27 cellular contexts compared by ENCODE assay signal in genomic region chr6:67563671-67564070, GRCh38.
"Had no signal": no experiment of that assay in that cellular context is flagged by ENCODE, and none has a peak within 500 bp of the region (broad histone marks: within the 10 kb centered on the region; RNA-seq: fewer than 3 reads in every experiment).

No MANE protein-coding gene starts in this region.

- H3K36me3 ChIP-seq: stomach, suprapubic skin, thoracic aorta, thyroid gland, tibial artery, tibial nerve, transverse colon, upper lobe of left lung, upper lobe of right lung, uterus, vagina had no signal

- FAIRE-seq: urothelium cell line had no signal

- DNase-seq: stimulated activated CD4-positive, alpha-beta T cell treated with anti-CD3 and anti-CD28 coated beads, Interleukin-2, amount 100 ng/mL, for 48 hours; stimulated activated CD4-positive, alpha-beta T cell treated with anti-CD3 and anti-CD28 coated beads, Interleukin-4, amount 100 ng/mL, for 1 hour; stimulated activated CD4-positive, alpha-beta T cell treated with anti-CD3 and anti-CD28 coated beads, Interleukin-4, amount 100 ng/mL, for 24 hours; stimulated activated CD4-positive, alpha-beta T cell treated with anti-CD3 and anti-CD28 coated beads, Interleukin-4, amount 100 ng/mL, for 4 hours; stimulated activated CD8-positive, alpha-beta memory T cell treated with anti-CD3 and anti-CD28 coated beads, Interleukin-4, amount 100 ng/mL, for 48 hours; stimulated activated naive B cell treated with anti-CD40 and anti-IgM and Interleukin-4, amounts not matched to agents 10 μg/mL and 1 μg/mL and 100 μg/mL, for 72 hours; stimulated activated naive CD4-positive, alpha-beta T cell; stimulated activated naive CD4-positive, alpha-beta T cell treated with Interleukin-2 at 50 U/mL for 16 hours; stimulated activated naive CD8-positive, alpha-beta T cell treated with anti-CD3 and anti-CD28 coated beads, Interleukin-15, amount 100 ng/mL, for 72 hours; stimulated activated naive CD8-positive, alpha-beta T cell treated with anti-CD3 and anti-CD28 coated beads, Interleukin-15, Interleukin-2, amounts not matched to agents 100 U/mL and 50 U/mL, for 24 hours; stomach; substantia nigra; testis; thyroid gland; tibial artery; transverse colon; trophoblast cell; upper lobe of left lung; upper lobe of right lung; uterus had no signal

- H3K27ac ChIP-seq: stomach, suprapubic skin, testis, thoracic aorta, thyroid gland, tibial artery, tibial nerve, transverse colon, upper lobe of left lung, upper lobe of right lung, uterus, vagina had no signal

- ATAC-seq: stimulated activated effector memory CD8-positive, alpha-beta T cell treated with anti-CD3 and anti-CD28 coated beads, Interleukin-12 subunit alpha, Interleukin-12 subunit beta, amount 100 ng/mL, for 72 hours; stimulated activated memory B cell treated with anti-CD40 and anti-IgM and Interleukin-4, amounts not matched to agents 10 μg/mL and 1 μg/mL and 100 μg/mL, for 72 hours; stimulated activated naive B cell treated with anti-CD40 and anti-IgM and Interleukin-4, amounts not matched to agents 10 μg/mL and 1 μg/mL and 100 μg/mL, for 72 hours; stimulated activated naive CD8-positive, alpha-beta T cell treated with anti-CD3 and anti-CD28 coated beads, Interleukin-15, amount 100 ng/mL, for 72 hours; stimulated activated naive CD8-positive, alpha-beta T cell treated with anti-CD3 and anti-CD28 coated beads, Interleukin-15, Interleukin-2, amounts not matched to agents 100 U/mL and 50 U/mL, for 24 hours; upper lobe of right lung had no signal

- H3K9me3 ChIP-seq: suprapubic skin, testis, thoracic aorta, thyroid gland, tibial artery, tibial nerve, transverse colon, upper lobe of left lung, upper lobe of right lung, uterus, vagina had no signal

- H3K4me3 ChIP-seq: stomach, suprapubic skin, testis, thoracic aorta, thyroid gland, tibial artery, tibial nerve, transverse colon, upper lobe of left lung, upper lobe of right lung, uterus, vagina had no signal

- H3K27me3 ChIP-seq: stomach, suprapubic skin, testis, thyroid gland, tibial artery, tibial nerve, transverse colon, upper lobe of left lung, upper lobe of right lung, uterus, vagina had no signal

- H3K4me1 ChIP-seq: stomach, suprapubic skin, testis, thyroid gland, tibial artery, tibial nerve, transverse colon, upper lobe of left lung, upper lobe of right lung, uterus, vagina had no signal
